ENCODE assay signal across 8 cellular contexts in genomic region chr1:36150296-36151132, GRCh38. TPM values are rescaled to one million over a fixed set of nuclear protein-coding genes. Genes with fewer than 3 reads are reported as not detected.
DNase-seq lines count a peak whose midpoint lies in the region; ATAC-seq and TF ChIP-seq lines count a peak whose summit lies in the region.

No MANE protein-coding gene starts in this region.

- peak overlapping the region; percentile 51 for H3K4me3 Mint-ChIP-seq in chondrocyte (ENCODE audit: unreplicated experiment)

- DNase-seq in AG08395 (ENCODE audit: low spot score) (peak; percentile 91), NCI-H345 treated with DMSO at 0.1 percent for 48 hours (lab: John Stamatoyannopoulos, UW; ENCODE audit: unreplicated experiment) (peak; percentile 66), chondrocyte (ENCODE audit: low spot score) (peak; percentile 98), kidney tubule cell (ENCODE audit: low spot score) (peak; percentile 98)
- peak; percentile 77 for DNase-seq in activated CD4-positive, CD25-positive, alpha-beta regulatory T cell treated with anti-CD3 and anti-CD28 coated beads, Interleukin-2, amount 50 U/mL, for 72 hours
- peak; percentile 64 to 66 for DNase-seq in stimulated activated CD4-positive, alpha-beta T cell treated with anti-CD3 and anti-CD28 coated beads, Interleukin-15, amount 100 ng/mL, for 48 hours (ENCODE audit: low read depth in 2 of 2)

- H3K27me3 Mint-ChIP-seq in chondrocyte (ENCODE audit: low read depth) = no peaks in the 10 kb centered on the region

- TF ChIP-seq CTCF in chondrocyte (IDR thresholded peaks at IDR 0.05) = no peak

- ATAC-seq in GM18907 (IDR thresholded peaks at IDR 0.05; ENCODE audit: unreplicated experiment) (peak; percentile 55), HG03196 (IDR thresholded peaks at IDR 0.05; ENCODE audit: unreplicated experiment) (peak; percentile 46)

- peak overlapping the region; percentile 99 for H3K27ac Mint-ChIP-seq in chondrocyte (ENCODE audit: unreplicated experiment)

- H3K9me3 Mint-ChIP-seq in chondrocyte (ENCODE audit: low read depth) = no peaks in the 10 kb centered on the region

- H3K36me3 Mint-ChIP-seq in chondrocyte (ENCODE audit: low read depth) = no peaks in the 10 kb centered on the region

- peaks cover 66% of the 10 kb centered on the region for H3K4me1 Mint-ChIP-seq in chondrocyte (ENCODE audit: low read depth)

RNA-seq across cellular contexts. Expression of gene TRAPPC3, which starts 1.2 kb away (rescaled TPM):
- total RNA-seq in chondrocyte = 67.7 to 74.5 TPM (median 69.7 TPM) in 3 replicates

RNA-seq across cellular contexts. Expression of gene MAP7D1, which starts 5.4 kb away (rescaled TPM):
- 159 to 177 TPM (median 173 TPM) in 3 replicates for total RNA-seq in chondrocyte

RNA-seq across cellular contexts. Expression of gene COL8A2, which starts 25.5 kb away (rescaled TPM):
- total RNA-seq in chondrocyte = 10.8 to 18.1 TPM (median 17.4 TPM) in 3 replicates

Comparison
In these comparisons a context has a peak if more than half of its experiments do, and no peak if none do; other contexts are left out.
1. Peak in every context shown above with its lines: DNase-seq and ATAC-seq.